21 cellular contexts compared by ENCODE assay signal in genomic region chr2:15746354-15747171, GRCh38.
DNase-seq lines count a peak whose midpoint lies in the region; ATAC-seq, FAIRE-seq and TF ChIP-seq lines count a peak whose summit lies in the region.
"Had no signal": no experiment of that assay in that cellular context is flagged by ENCODE, and none has a peak within 500 bp of the region (broad histone marks: within the 10 kb centered on the region; RNA-seq: fewer than 3 reads in every experiment).

No MANE protein-coding gene starts in this region.

- H2AK5ac ChIP-seq in mesenchymal stem cell (ENCODE audit: low read length, severe bottlenecking) (peak overlapping the region; percentile 99), trophoblast cell (ENCODE audit: low read length) (peak overlapping the region; percentile 98)

- intact Hi-C loops in gastrocnemius medialis (cut with DNase I; ENCODE audit: low total_unique reads) = no loop called here

- in situ Hi-C loops in gastrocnemius medialis (cut with MboI; ENCODE audit: low sequenced_read_pairs in 4 of 4) = no loop called here

- ATAC-seq in GM23338 = no peak
- no peak for ATAC-seq in gastrocnemius medialis

- no peaks in the 10 kb centered on the region for H3K79me2 ChIP-seq in GM23338 (replicated peaks; ENCODE audit: insufficient read depth)
- H3K79me2 ChIP-seq in astrocyte (ENCODE audit: insufficient read depth, low read length) = no peaks in the 10 kb centered on the region
- peaks cover 8% of the 10 kb centered on the region for H3K79me2 ChIP-seq in trophoblast cell (ENCODE audit: control insufficient read depth, insufficient read depth, low read length, poor library complexity)

- TF ChIP-seq CTCF in GM23338 (conservative IDR thresholded peaks at IDR 0.05; ENCODE audit: low read depth in 2 of 2) = no peak
- no peak for TF ChIP-seq CTCF in astrocyte (IDR thresholded peaks at IDR 0.05; ENCODE audit: insufficient read depth, low read depth, low read length)
- no peak for TF ChIP-seq CTCF in gastrocnemius medialis (IDR thresholded peaks at IDR 0.05 in 4 of 5, conservative IDR thresholded peaks at IDR 0.05 in 1 of 5)
- no peak for TF ChIP-seq CTCF in BE2C (IDR thresholded peaks at IDR 0.05; ENCODE audit: low read depth, low read length)

- H3K4me3 Mint-ChIP-seq in GM23338 = no peak overlapping the region
- no peak overlapping the region for H3K4me3 Mint-ChIP-seq in astrocyte (ENCODE audit: unreplicated experiment)
- H3K4me3 Mint-ChIP-seq: B cell, HFFc6 had no signal

- no peak overlapping the region for H3K4me2 ChIP-seq in GM23338
- H3K4me2 ChIP-seq in astrocyte (ENCODE audit: low read length) = no peak overlapping the region
- H3K4me2 ChIP-seq in mesenchymal stem cell (ENCODE audit: low read length, poor library complexity, severe bottlenecking) = no peak overlapping the region
- H3K4me2 ChIP-seq in trophoblast cell (ENCODE audit: low read length) = no peak overlapping the region
- H3K4me2 ChIP-seq: PC-9 had no signal

- H3K27me3 ChIP-seq in GM23338 (ENCODE audit: insufficient read depth) (no peaks in the 10 kb centered on the region), astrocyte (ENCODE audit: insufficient read depth, low read length) (no peaks in the 10 kb centered on the region), mesenchymal stem cell (ENCODE audit: control insufficient read depth in 1 of 2, insufficient read depth in 1 of 2, low read length in 2 of 2) (peaks cover 0 to 43% of the 10 kb centered on the region in 2 experiments), trophoblast cell (ENCODE audit: insufficient read depth, low read length) (no peaks in the 10 kb centered on the region), gastrocnemius medialis (no peaks in the 10 kb centered on the region), BE2C (no peaks in the 10 kb centered on the region)
- H3K27me3 ChIP-seq: SJSA1 had no signal

- H3K23ac ChIP-seq in mesenchymal stem cell (ENCODE audit: low read length in 2 of 2) (no peak overlapping the region), trophoblast cell (ENCODE audit: low read length) (no peak overlapping the region)

- H3K14ac ChIP-seq in mesenchymal stem cell (ENCODE audit: low read length in 2 of 2) = no peak overlapping the region
- H3K14ac ChIP-seq in trophoblast cell (ENCODE audit: low read length) = peak overlapping the region; percentile 96

- no peak overlapping the region for H2BK120ac ChIP-seq in mesenchymal stem cell (ENCODE audit: low read depth, low read length)
- H2BK120ac ChIP-seq in trophoblast cell (ENCODE audit: insufficient read depth, low read length, poor library complexity) = peak overlapping the region; percentile 99

- H3K9me3 Mint-ChIP-seq in GM23338 = peaks cover 5% of the 10 kb centered on the region; the same call in 1 of the 3 replicates
- H3K9me3 Mint-ChIP-seq in astrocyte (ENCODE audit: unreplicated experiment) = no peaks in the 10 kb centered on the region
- H3K9me3 Mint-ChIP-seq: HFFc6 had no signal

- no peaks in the 10 kb centered on the region for H3F3A ChIP-seq in GM23338 (replicated peaks; ENCODE audit: low read depth)

- H3K36me3 Mint-ChIP-seq in GM23338 (ENCODE audit: low read depth) (no peaks in the 10 kb centered on the region; the same call in 2 of the 3 replicates), astrocyte (ENCODE audit: low read depth, unreplicated experiment) (no peaks in the 10 kb centered on the region)

- H3K4me3 ChIP-seq in GM23338 (no peak overlapping the region), astrocyte (ENCODE audit: insufficient read depth, low read depth, low read length) (no peak overlapping the region), mesenchymal stem cell (ENCODE audit: insufficient read depth in 1 of 2, low read depth in 1 of 2, low read length in 2 of 2) (no peak overlapping the region), trophoblast cell (ENCODE audit: low read depth, low read length) (no peak overlapping the region), gastrocnemius medialis (no peak overlapping the region), BE2C (ENCODE audit: low read depth, low read length) (no peak overlapping the region)
- H3K4me3 ChIP-seq: HAP-1, PC-9, SJSA1 had no signal

- H3K27ac Mint-ChIP-seq in GM23338 (0 out of 2 replicates have a peak overlapping the region, but pooled peaks have one; percentile 34), astrocyte (ENCODE audit: unreplicated experiment) (peak overlapping the region; percentile 98)
- H3K27ac Mint-ChIP-seq: B cell, HFFc6 had no signal

- H3K9me3 ChIP-seq in astrocyte (ENCODE audit: insufficient read depth, low read depth, low read length) (no peaks in the 10 kb centered on the region), mesenchymal stem cell (ENCODE audit: control insufficient read depth, low read length) (no peaks in the 10 kb centered on the region), trophoblast cell (ENCODE audit: insufficient read depth, low read depth, low read length) (peaks cover 4% of the 10 kb centered on the region), gastrocnemius medialis (no peaks in the 10 kb centered on the region), BE2C (no peaks in the 10 kb centered on the region)
- H3K9me3 ChIP-seq: HAP-1, SJSA1 had no signal

- H2BK12ac ChIP-seq in mesenchymal stem cell (ENCODE audit: low read length in 2 of 2) (no peak overlapping the region), trophoblast cell (ENCODE audit: low read length) (peak overlapping the region; percentile 98)

- peak overlapping the region; percentile 10; the same call in 1 of the 2 replicates for H3K27ac ChIP-seq in GM23338 (ENCODE audit: low read depth)
- no peak overlapping the region for H3K27ac ChIP-seq in astrocyte (ENCODE audit: low read depth, low read length)
- peak overlapping the region; percentile 2 for H3K27ac ChIP-seq in mesenchymal stem cell (ENCODE audit: low read length, poor library complexity, severe bottlenecking)
- peak overlapping the region; percentile 94 for H3K27ac ChIP-seq in trophoblast cell (ENCODE audit: low read depth, low read length)
- H3K27ac ChIP-seq in gastrocnemius medialis = no peak overlapping the region
- H3K27ac ChIP-seq: PC-9, SJSA1 had no signal

- no peak for FAIRE-seq in astrocyte (lab: Jason Lieb, UNC)

- H2BK5ac ChIP-seq in mesenchymal stem cell (ENCODE audit: low read depth, low read length, poor library complexity, severe bottlenecking) (no peak overlapping the region), trophoblast cell (ENCODE audit: low read depth, low read length, poor library complexity) (peak overlapping the region; percentile 90)

- no peak overlapping the region for H2BK15ac ChIP-seq in mesenchymal stem cell (ENCODE audit: low read depth, poor library complexity, severe bottlenecking)

- no peak overlapping the region for H4K91ac ChIP-seq in mesenchymal stem cell (ENCODE audit: low read length)
- peak overlapping the region; percentile 97 for H4K91ac ChIP-seq in trophoblast cell (ENCODE audit: low read depth, low read length)

- no peak overlapping the region for H3K18ac ChIP-seq in mesenchymal stem cell (ENCODE audit: low read depth in 1 of 2, low read length in 2 of 2)
- no peak overlapping the region for H3K18ac ChIP-seq in trophoblast cell (ENCODE audit: low read length)

- H3K27me3 Mint-ChIP-seq in GM23338 (ENCODE audit: insufficient read depth, low read depth, poor library complexity) = peaks cover 5% of the 10 kb centered on the region
- H3K27me3 Mint-ChIP-seq in astrocyte (ENCODE audit: low read depth, unreplicated experiment) = peaks cover 2% of the 10 kb centered on the region

- no peak overlapping the region for H4K8ac ChIP-seq in mesenchymal stem cell (ENCODE audit: low read length)
- peak overlapping the region; percentile 87 for H4K8ac ChIP-seq in trophoblast cell (ENCODE audit: low read depth, low read length)

- H3K4me1 Mint-ChIP-seq in GM23338 = peaks cover 17% of the 10 kb centered on the region
- H3K4me1 Mint-ChIP-seq in astrocyte (ENCODE audit: low read depth, unreplicated experiment) = peaks cover 28% of the 10 kb centered on the region
- H3K4me1 Mint-ChIP-seq: B cell had no signal

- no peaks in the 10 kb centered on the region for H4K20me1 ChIP-seq in GM23338 (replicated peaks; ENCODE audit: insufficient read depth)
- H4K20me1 ChIP-seq in astrocyte (ENCODE audit: insufficient read depth, low read length) = no peaks in the 10 kb centered on the region

- H3K79me1 ChIP-seq in mesenchymal stem cell (replicated peaks; ENCODE audit: low read length, poor library complexity, severe bottlenecking) = no peaks in the 10 kb centered on the region
- H3K79me1 ChIP-seq in trophoblast cell (ENCODE audit: low read length) = peaks cover 41% of the 10 kb centered on the region

- WGBS in mesenchymal stem cell = 100% methylated on average over 1 of the region's 3 CpGs
- WGBS in trophoblast cell (ENCODE audit: extremely low coverage, insufficient coverage, insufficient read length) = no CpG with 5 or more reads among the region's 3 CpGs

- H3K36me3 ChIP-seq in GM23338 (ENCODE audit: insufficient read depth) (no peaks in the 10 kb centered on the region), astrocyte (ENCODE audit: insufficient read depth, low read length) (no peaks in the 10 kb centered on the region), mesenchymal stem cell (ENCODE audit: control insufficient read depth in 1 of 2, insufficient read depth in 2 of 2, low read depth in 1 of 2, low read length in 2 of 2) (no peaks in the 10 kb centered on the region), trophoblast cell (ENCODE audit: control insufficient read depth in 1 of 2, insufficient read depth in 2 of 2, low read length in 2 of 2) (no peaks in the 10 kb centered on the region), gastrocnemius medialis (no peaks in the 10 kb centered on the region), BE2C (no peaks in the 10 kb centered on the region)
- H3K36me3 ChIP-seq: HAP-1, SJSA1 had no signal

- H3K4ac ChIP-seq in mesenchymal stem cell (ENCODE audit: low read depth in 1 of 2, low read length in 2 of 2) (no peak overlapping the region), trophoblast cell (ENCODE audit: low read depth, low read length) (no peak overlapping the region)

- H3K9me2 ChIP-seq in GM23338 (ENCODE audit: insufficient read depth) = no peaks in the 10 kb centered on the region

- H2AFZ ChIP-seq in GM23338 (peak overlapping the region; percentile 80), astrocyte (ENCODE audit: low read depth, low read length) (no peak overlapping the region), mesenchymal stem cell (ENCODE audit: low read depth, low read length) (no peak overlapping the region), trophoblast cell (ENCODE audit: insufficient read depth, low read length, poor library complexity) (no peak overlapping the region)
- H2AFZ ChIP-seq: PC-9 had no signal

- TF ChIP-seq POLR2A in gastrocnemius medialis (IDR thresholded peaks at IDR 0.05) = no peak

- H4K12ac ChIP-seq in trophoblast cell (ENCODE audit: low read depth, low read length) = no peak overlapping the region

- H3K9ac ChIP-seq in astrocyte (ENCODE audit: low read length) (no peak overlapping the region), mesenchymal stem cell (ENCODE audit: low read length) (no peak overlapping the region), trophoblast cell (ENCODE audit: low read length) (no peak overlapping the region)

- DNase-seq in GM23338 (ENCODE audit: low spot score) (no peak), astrocyte (ENCODE audit: low read depth) (no peak), mesenchymal stem cell (no peak), trophoblast cell (no peak), gastrocnemius medialis (no peak), BE2C (no peak)
- no peak for DNase-seq in activated naive CD4-positive, alpha-beta T cell treated with anti-CD3 and anti-CD28 coated beads, Interleukin-2, amount 50 U/mL, for 16 hours
- DNase-seq: DMS153; HFFc6; KG1; MM.1S; NCI-H2029; NCI-H446; NCI-H524 treated with DMSO at 0.1 percent for 48 hours; NCI-H82; NK-92 treated with Interleukin-12 subunit alpha and Interleukin-12 subunit beta, amount 100 ng/mL, for 24 hours; PC-9; Right ventricle myocardium superior had no signal

- peaks cover 15% of the 10 kb centered on the region for H3K4me1 ChIP-seq in GM23338 (ENCODE audit: insufficient read depth)
- H3K4me1 ChIP-seq in astrocyte (ENCODE audit: insufficient read depth, low read length) = no peaks in the 10 kb centered on the region
- peaks cover 32% of the 10 kb centered on the region for H3K4me1 ChIP-seq in mesenchymal stem cell (ENCODE audit: control insufficient read depth, insufficient read depth, low read depth, low read length)
- peaks cover 34 to 38% of the 10 kb centered on the region in 2 experiments for H3K4me1 ChIP-seq in trophoblast cell (ENCODE audit: control insufficient read depth in 1 of 2, insufficient read depth in 2 of 2, low read length in 2 of 2)
- peaks cover 0 to 7% of the 10 kb centered on the region in 2 donors for H3K4me1 ChIP-seq in gastrocnemius medialis
- H3K4me1 ChIP-seq in BE2C = no peaks in the 10 kb centered on the region
- H3K4me1 ChIP-seq: HAP-1, SJSA1 had no signal

Comparison
In these comparisons a context has a peak if more than half of its experiments do, and no peak if none do; other contexts are left out.
1. H3K27ac ChIP-seq: peak in GM23338 (single experiment), mesenchymal stem cell (single experiment) and trophoblast cell (single experiment); none in astrocyte (single experiment) and gastrocnemius medialis (0 of 4).